In genomic region chr18:34158881-34159690, GRCh38 we compare ENCODE assay signal across 8 cellular contexts.
DNase-seq lines count a peak whose midpoint lies in the region; ATAC-seq, FAIRE-seq and TF ChIP-seq lines count a peak whose summit lies in the region.

No MANE protein-coding gene starts in this region.

- peaks cover 2% of the 10 kb centered on the region for H3K9me3 Mint-ChIP-seq in Calu3 (ENCODE audit: low read depth, unreplicated experiment)

- H3K27me3 ChIP-seq in subcutaneous abdominal adipose tissue (ENCODE audit: control insufficient read depth in 5 of 5, insufficient read depth in 4 of 5, low read length in 5 of 5): peaks cover 13 to 19% (median 15%) of the 10 kb centered on the region in 5 donors

- DNase-seq in NCI-H2029 (lab: John Stamatoyannopoulos, UW) (peak; percentile 96), cardiac fibroblast (ENCODE audit: low read depth in 2 of 2) (peak; percentile 2 to 16), NCI-H82 (lab: John Stamatoyannopoulos, UW) (no peak), Calu3 (no peak)

- H3K4me1 ChIP-seq in subcutaneous abdominal adipose tissue (ENCODE audit: control insufficient read depth in 5 of 5, insufficient read depth in 5 of 5, low read length in 5 of 5): peaks cover 0 to 12% (median 9%) of the 10 kb centered on the region in 5 donors

- peaks cover 3% of the 10 kb centered on the region for H3K4me1 Mint-ChIP-seq in Calu3 (ENCODE audit: low read depth, unreplicated experiment)

- peak; percentile 95 for FAIRE-seq in islet of Langerhans (lab: Jason Lieb, UNC)

- TF ChIP-seq CTCF in GM12874 (IDR thresholded peaks at IDR 0.05; ENCODE audit: insufficient read depth, low read depth, low read length) (peak; percentile 36; the same call in 1 of the 2 replicates), cardiac fibroblast (IDR thresholded peaks at IDR 0.05; ENCODE audit: low read depth, low read length) (no peak), Calu3 (IDR thresholded peaks at IDR 0.05; ENCODE audit: unreplicated experiment) (no peak)

- no peak overlapping the region for H3K9ac ChIP-seq in subcutaneous abdominal adipose tissue (ENCODE audit: low read length in 5 of 5)

- CTCF ChIA-PET in Calu3 (lab: Charles Lee): no interaction called here

- no peaks in the 10 kb centered on the region for H3K27me3 Mint-ChIP-seq in Calu3 (ENCODE audit: unreplicated experiment)

- ATAC-seq in HG02870 (IDR thresholded peaks at IDR 0.05; ENCODE audit: unreplicated experiment): no peak

- no peak overlapping the region for H3K27ac Mint-ChIP-seq in Calu3 (ENCODE audit: unreplicated experiment)

- no peaks in the 10 kb centered on the region for H3K36me3 ChIP-seq in subcutaneous abdominal adipose tissue (ENCODE audit: control insufficient read depth in 5 of 5, insufficient read depth in 5 of 5, low read length in 5 of 5)

- H3K4me3 ChIP-seq in cardiac fibroblast (replicated peaks in 1 of 2; ENCODE audit: low read depth in 2 of 2, low read length in 2 of 2): peak overlapping the region; percentile 13 to 33
- H3K4me3 ChIP-seq in subcutaneous abdominal adipose tissue (ENCODE audit: low read depth in 1 of 5, low read length in 5 of 5): peak overlapping the region in 4 of 5 donors; percentile 37 to 48 (median 45)

- no peak overlapping the region for H3K4me3 Mint-ChIP-seq in Calu3 (ENCODE audit: low read depth, unreplicated experiment)

- H3K27ac ChIP-seq in subcutaneous abdominal adipose tissue (ENCODE audit: low read depth, low read length): no peak overlapping the region

- BruUV-seq in Calu3 (replicated peaks; lab: Mats Ljungman, UMichigan): no TSS peak

- intact Hi-C loops in Calu3 (cut with micrococcal nuclease; ENCODE audit: unreplicated experiment): loop anchor here (10.0 kb wide), 1 partner anchor 804 kb away; no protein-coding TSS in a partner anchor

- no peaks in the 10 kb centered on the region for H3K9me3 ChIP-seq in subcutaneous abdominal adipose tissue (ENCODE audit: control insufficient read depth in 5 of 5, low read length in 5 of 5)

- H3K36me3 Mint-ChIP-seq in Calu3 (ENCODE audit: insufficient read depth, unreplicated experiment): no peaks in the 10 kb centered on the region

Comparison
In these comparisons a context has a peak if more than half of its experiments do, and no peak if none do; other contexts are left out.
1. DNase-seq: peak in NCI-H2029 (single experiment) and cardiac fibroblast (2 of 2); none in NCI-H82 (single experiment) and Calu3 (single experiment).